ENCODE assay signal across 1 cellular context in genomic region chr11:64778473-64779298, GRCh38.
TF ChIP-seq lines count a peak whose summit lies in the region.

Gene SF1, minus strand, starts transcription at chr11:64778542. Its CDS starts 150 bp downstream, at chr11:64778392.

TF ChIP-seq in HepG2, 621 proteins besides CTCF, POLR2A, EP300 and RAD21 (continued from another document and continues in another):
- TF ChIP-seq NFAT5 (CRISPR knock-in tag; IDR thresholded peaks at IDR 0.05) (no peak), ZSCAN30 (CRISPR knock-in tag; IDR thresholded peaks at IDR 0.05) (no peak), ZNF143 (CRISPR knock-in tag; IDR thresholded peaks at IDR 0.05) (no peak), ZNF34 (CRISPR knock-in tag; IDR thresholded peaks at IDR 0.05; ENCODE audit: borderline replicate concordance) (no peak), ZNF792 (CRISPR knock-in tag; IDR thresholded peaks at IDR 0.05) (0 out of 2 replicates have a peak, but pooled peaks have one; percentile 53), SP2 (CRISPR knock-in tag; IDR thresholded peaks at IDR 0.05) (peak; percentile 85), ARID2 (CRISPR knock-in tag; IDR thresholded peaks at IDR 0.05; ENCODE audit: borderline replicate concordance) (no peak), ELF3 (CRISPR knock-in tag; IDR thresholded peaks at IDR 0.05) (no peak; the same call in 1 of the 2 replicates), TCF12 (IDR thresholded peaks at IDR 0.05) (no peak), TCF12 (CRISPR knock-in tag; IDR thresholded peaks at IDR 0.05) (no peak), ZNF331 (CRISPR knock-in tag; IDR thresholded peaks at IDR 0.05) (0 out of 2 replicates have a peak, but pooled peaks have one; percentile 9), ZNF256 (CRISPR knock-in tag; conservative IDR thresholded peaks at IDR 0.05) (no peak), SRF (IDR thresholded peaks at IDR 0.05; ENCODE audit: low read depth, low read length) (no peak), ASH2L (IDR thresholded peaks at IDR 0.05; ENCODE audit: insufficient read length, low read depth, low read length) (peak; percentile 46), ZNF576 (CRISPR knock-in tag; IDR thresholded peaks at IDR 0.05) (no peak), MLLT10 (CRISPR knock-in tag; IDR thresholded peaks at IDR 0.05) (no peak), ZNF501 (CRISPR knock-in tag; IDR thresholded peaks at IDR 0.05) (0 out of 2 replicates have a peak, but pooled peaks have one; percentile 10), SMAD3 (CRISPR knock-in tag; IDR thresholded peaks at IDR 0.05) (peak; percentile 91), ZBTB38 (CRISPR knock-in tag; IDR thresholded peaks at IDR 0.05) (no peak), SOX5 (CRISPR knock-in tag; IDR thresholded peaks at IDR 0.05; ENCODE audit: borderline replicate concordance) (no peak), SKIL (CRISPR knock-in tag; IDR thresholded peaks at IDR 0.05; ENCODE audit: borderline replicate concordance) (no peak), MXD1 (CRISPR knock-in tag; IDR thresholded peaks at IDR 0.05) (no peak), NFATC3 (CRISPR knock-in tag; IDR thresholded peaks at IDR 0.05) (no peak), ZKSCAN8 (CRISPR knock-in tag; IDR thresholded peaks at IDR 0.05; ENCODE audit: borderline replicate concordance) (no peak), ZNF639 (CRISPR knock-in tag; conservative IDR thresholded peaks at IDR 0.05) (peak; percentile 81), GTF2F1 (IDR thresholded peaks at IDR 0.05; ENCODE audit: low read length) (no peak), FLYWCH1 (CRISPR knock-in tag; IDR thresholded peaks at IDR 0.05) (no peak)
- TF ChIP-seq, protein P1, sequence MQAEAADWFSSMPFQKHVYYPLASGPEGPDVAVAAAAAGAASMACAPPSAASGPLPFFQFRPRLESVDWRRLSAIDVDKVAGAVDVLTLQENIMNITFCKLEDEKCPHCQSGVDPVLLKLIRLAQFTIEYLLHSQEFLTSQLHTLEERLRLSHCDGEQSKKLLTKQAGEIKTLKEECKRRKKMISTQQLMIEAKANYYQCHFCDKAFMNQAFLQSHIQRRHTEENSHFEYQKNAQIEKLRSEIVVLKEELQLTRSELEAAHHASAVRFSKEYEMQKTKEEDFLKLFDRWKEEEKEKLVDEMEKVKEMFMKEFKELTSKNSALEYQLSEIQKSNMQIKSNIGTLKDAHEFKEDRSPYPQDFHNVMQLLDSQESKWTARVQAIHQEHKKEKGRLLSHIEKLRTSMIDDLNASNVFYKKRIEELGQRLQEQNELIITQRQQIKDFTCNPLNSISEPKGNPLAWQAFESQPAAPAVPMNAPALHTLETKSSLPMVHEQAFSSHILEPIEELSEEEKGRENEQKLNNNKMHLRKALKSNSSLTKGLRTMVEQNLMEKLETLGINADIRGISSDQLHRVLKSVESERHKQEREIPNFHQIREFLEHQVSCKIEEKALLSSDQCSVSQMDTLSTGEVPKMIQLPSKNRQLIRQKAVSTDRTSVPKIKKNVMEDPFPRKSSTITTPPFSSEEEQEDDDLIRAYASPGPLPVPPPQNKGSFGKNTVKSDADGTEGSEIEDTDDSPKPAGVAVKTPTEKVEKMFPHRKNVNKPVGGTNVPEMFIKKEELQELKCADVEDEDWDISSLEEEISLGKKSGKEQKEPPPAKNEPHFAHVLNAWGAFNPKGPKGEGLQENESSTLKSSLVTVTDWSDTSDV (CRISPR knock-in tag; IDR thresholded peaks at IDR 0.05) = no peak
- TF ChIP-seq, protein P2, sequence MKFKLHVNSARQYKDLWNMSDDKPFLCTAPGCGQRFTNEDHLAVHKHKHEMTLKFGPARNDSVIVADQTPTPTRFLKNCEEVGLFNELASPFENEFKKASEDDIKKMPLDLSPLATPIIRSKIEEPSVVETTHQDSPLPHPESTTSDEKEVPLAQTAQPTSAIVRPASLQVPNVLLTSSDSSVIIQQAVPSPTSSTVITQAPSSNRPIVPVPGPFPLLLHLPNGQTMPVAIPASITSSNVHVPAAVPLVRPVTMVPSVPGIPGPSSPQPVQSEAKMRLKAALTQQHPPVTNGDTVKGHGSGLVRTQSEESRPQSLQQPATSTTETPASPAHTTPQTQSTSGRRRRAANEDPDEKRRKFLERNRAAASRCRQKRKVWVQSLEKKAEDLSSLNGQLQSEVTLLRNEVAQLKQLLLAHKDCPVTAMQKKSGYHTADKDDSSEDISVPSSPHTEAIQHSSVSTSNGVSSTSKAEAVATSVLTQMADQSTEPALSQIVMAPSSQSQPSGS (CRISPR knock-in tag; IDR thresholded peaks at IDR 0.05) = peak; percentile 85
- TF ChIP-seq, protein P3, sequence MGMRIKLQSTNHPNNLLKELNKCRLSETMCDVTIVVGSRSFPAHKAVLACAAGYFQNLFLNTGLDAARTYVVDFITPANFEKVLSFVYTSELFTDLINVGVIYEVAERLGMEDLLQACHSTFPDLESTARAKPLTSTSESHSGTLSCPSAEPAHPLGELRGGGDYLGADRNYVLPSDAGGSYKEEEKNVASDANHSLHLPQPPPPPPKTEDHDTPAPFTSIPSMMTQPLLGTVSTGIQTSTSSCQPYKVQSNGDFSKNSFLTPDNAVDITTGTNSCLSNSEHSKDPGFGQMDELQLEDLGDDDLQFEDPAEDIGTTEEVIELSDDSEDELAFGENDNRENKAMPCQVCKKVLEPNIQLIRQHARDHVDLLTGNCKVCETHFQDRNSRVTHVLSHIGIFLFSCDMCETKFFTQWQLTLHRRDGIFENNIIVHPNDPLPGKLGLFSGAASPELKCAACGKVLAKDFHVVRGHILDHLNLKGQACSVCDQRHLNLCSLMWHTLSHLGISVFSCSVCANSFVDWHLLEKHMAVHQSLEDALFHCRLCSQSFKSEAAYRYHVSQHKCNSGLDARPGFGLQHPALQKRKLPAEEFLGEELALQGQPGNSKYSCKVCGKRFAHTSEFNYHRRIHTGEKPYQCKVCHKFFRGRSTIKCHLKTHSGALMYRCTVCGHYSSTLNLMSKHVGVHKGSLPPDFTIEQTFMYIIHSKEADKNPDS (CRISPR knock-in tag; IDR thresholded peaks at IDR 0.05) = no peak
- TF ChIP-seq, protein P4, sequence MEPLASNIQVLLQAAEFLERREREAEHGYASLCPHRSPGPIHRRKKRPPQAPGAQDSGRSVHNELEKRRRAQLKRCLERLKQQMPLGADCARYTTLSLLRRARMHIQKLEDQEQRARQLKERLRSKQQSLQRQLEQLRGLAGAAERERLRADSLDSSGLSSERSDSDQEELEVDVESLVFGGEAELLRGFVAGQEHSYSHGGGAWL (CRISPR knock-in tag; IDR thresholded peaks at IDR 0.05) = peak; percentile 41
- TF ChIP-seq, protein P5, sequence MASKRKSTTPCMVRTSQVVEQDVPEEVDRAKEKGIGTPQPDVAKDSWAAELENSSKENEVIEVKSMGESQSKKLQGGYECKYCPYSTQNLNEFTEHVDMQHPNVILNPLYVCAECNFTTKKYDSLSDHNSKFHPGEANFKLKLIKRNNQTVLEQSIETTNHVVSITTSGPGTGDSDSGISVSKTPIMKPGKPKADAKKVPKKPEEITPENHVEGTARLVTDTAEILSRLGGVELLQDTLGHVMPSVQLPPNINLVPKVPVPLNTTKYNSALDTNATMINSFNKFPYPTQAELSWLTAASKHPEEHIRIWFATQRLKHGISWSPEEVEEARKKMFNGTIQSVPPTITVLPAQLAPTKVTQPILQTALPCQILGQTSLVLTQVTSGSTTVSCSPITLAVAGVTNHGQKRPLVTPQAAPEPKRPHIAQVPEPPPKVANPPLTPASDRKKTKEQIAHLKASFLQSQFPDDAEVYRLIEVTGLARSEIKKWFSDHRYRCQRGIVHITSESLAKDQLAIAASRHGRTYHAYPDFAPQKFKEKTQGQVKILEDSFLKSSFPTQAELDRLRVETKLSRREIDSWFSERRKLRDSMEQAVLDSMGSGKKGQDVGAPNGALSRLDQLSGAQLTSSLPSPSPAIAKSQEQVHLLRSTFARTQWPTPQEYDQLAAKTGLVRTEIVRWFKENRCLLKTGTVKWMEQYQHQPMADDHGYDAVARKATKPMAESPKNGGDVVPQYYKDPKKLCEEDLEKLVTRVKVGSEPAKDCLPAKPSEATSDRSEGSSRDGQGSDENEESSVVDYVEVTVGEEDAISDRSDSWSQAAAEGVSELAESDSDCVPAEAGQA (IDR thresholded peaks at IDR 0.05; ENCODE audit: low read depth) = peak; percentile 91
- TF ChIP-seq, protein P5 (CRISPR knock-in tag; IDR thresholded peaks at IDR 0.05; ENCODE audit: borderline replicate concordance) = no peak
